In genomic region chr7:86214734-86215133, GRCh38 we compare ENCODE assay signal across 33 cellular contexts.
"Had no signal": no experiment of that assay in that cellular context is flagged by ENCODE, and none has a peak within 500 bp of the region (broad histone marks: within the 10 kb centered on the region; RNA-seq: fewer than 3 reads in every experiment).

No MANE protein-coding gene starts in this region.

- DNase-seq: Kasumi-1, MG63, NCI-H1048, NCI-H1092 treated with DMSO at 0.1 percent for 48 hours, NCI-H1105 treated with DMSO at 0.1 percent for 48 hours, NCI-H1417, NCI-H1436, NCI-H146, NCI-H1694, NCI-H187, NCI-H1930, NCI-H2029 treated with DMSO at 0.1 percent for 48 hours, NCI-H2081 treated with DMSO at 0.1 percent for 48 hours, NCI-H2107, NCI-H2171, NCI-H226, NCI-H446 treated with DMSO at 0.1 percent for 48 hours, NCI-H510A, NCI-H524, NCI-H526, NCI-H69, NCI-H748 treated with DMSO at 0.1 percent for 48 hours, NCI-H82, OCI-M1, PC-3, Peyer's patch, Right ventricle myocardium superior, RPMI8226, SHP77 treated with DMSO at 0.1 percent for 48 hours, SK-N-SH, SW 1271, T-helper 1 cell had no signal

- H3K4me3 ChIP-seq: Peyer's patch, SJSA1 had no signal

- H3K4me1 ChIP-seq: Peyer's patch, SJSA1 had no signal

- H3K9me3 ChIP-seq: MG63, Peyer's patch, SJSA1, SK-N-SH had no signal

- H3K4me2 ChIP-seq: SK-N-SH had no signal

- H3K36me3 ChIP-seq: MG63, Peyer's patch, SJSA1 had no signal

- H3K27ac ChIP-seq: Peyer's patch, SJSA1 had no signal
